24 cellular contexts compared by ENCODE assay signal in the genomic region with DNA sequence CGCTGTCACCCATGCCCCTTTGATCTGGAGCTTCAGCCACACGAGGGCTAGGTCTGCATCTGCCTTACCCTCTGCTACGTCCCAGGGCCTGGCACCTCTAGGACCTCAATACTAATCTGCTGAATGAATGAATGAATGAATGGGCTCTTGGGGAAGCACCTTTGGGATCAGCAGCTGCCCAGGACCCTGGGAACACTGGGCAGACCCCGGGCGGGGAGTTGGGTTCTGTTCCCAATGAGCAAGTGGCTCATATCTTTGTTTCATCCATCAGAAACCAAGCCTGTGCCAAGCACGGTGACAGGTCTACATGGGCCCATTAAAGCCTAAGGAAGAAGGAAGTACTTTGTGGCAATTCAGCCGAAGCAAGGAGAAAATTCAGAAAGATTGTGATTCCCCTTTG. TPM values are rescaled to one million over a fixed set of nuclear protein-coding genes. Genes with fewer than 3 reads are reported as not detected.
"Had no signal": no experiment of that assay in that cellular context is flagged by ENCODE, and none has a peak within 500 bp of the region (broad histone marks: within the 10 kb centered on the region; RNA-seq: fewer than 3 reads in every experiment).

No MANE protein-coding gene starts in this region.

- ATAC-seq: body of pancreas; heart left ventricle; naive thymus-derived CD8-positive, alpha-beta T cell; SK-N-SH treated with all-trans-retinoic acid at 6 μM for 48 hours; stimulated activated effector memory CD8-positive, alpha-beta T cell treated with anti-CD3 and anti-CD28 coated beads, Interleukin-12 subunit alpha, Interleukin-12 subunit beta, amount 100 ng/mL, for 72 hours; T-cell had no signal

- H3K36me3 ChIP-seq: colonic mucosa, heart left ventricle, neutrophil, stomach, upper lobe of left lung had no signal

- H3K27ac ChIP-seq: body of pancreas, colonic mucosa, heart left ventricle, neutrophil, skin epidermis, stomach, testis, upper lobe of left lung had no signal

- H3K4me3 ChIP-seq: body of pancreas, colonic mucosa, heart left ventricle, skin epidermis, stomach, testis, upper lobe of left lung had no signal

- H3K4me3 Mint-ChIP-seq: activated naive CD8-positive, alpha-beta T cell treated with anti-CD3 and anti-CD28 coated beads, Interleukin-2, amount 10 ng/mL, durations not matched to agents 7 days and 5 days; naive thymus-derived CD8-positive, alpha-beta T cell; stimulated activated effector memory CD8-positive, alpha-beta T cell treated with anti-CD3 and anti-CD28 coated beads, Interleukin-12 subunit alpha, Interleukin-12 subunit beta, amount 100 ng/mL, for 72 hours; T-cell had no signal

- H3K27me3 ChIP-seq: body of pancreas, colonic mucosa, testis, upper lobe of left lung had no signal

- H3K27ac Mint-ChIP-seq: activated naive CD8-positive, alpha-beta T cell treated with anti-CD3 and anti-CD28 coated beads, Interleukin-2, amount 10 ng/mL, durations not matched to agents 7 days and 5 days; stimulated activated effector memory CD8-positive, alpha-beta T cell treated with anti-CD3 and anti-CD28 coated beads, Interleukin-12 subunit alpha, Interleukin-12 subunit beta, amount 100 ng/mL, for 72 hours; T-cell had no signal

- H3K9me3 ChIP-seq: body of pancreas, colonic mucosa, heart left ventricle, neutrophil, stomach, testis, upper lobe of left lung had no signal

- H3K36me3 Mint-ChIP-seq: activated naive CD8-positive, alpha-beta T cell treated with anti-CD3 and anti-CD28 coated beads, Interleukin-2, amount 10 ng/mL, durations not matched to agents 7 days and 5 days; naive thymus-derived CD8-positive, alpha-beta T cell; stimulated activated effector memory CD8-positive, alpha-beta T cell treated with anti-CD3 and anti-CD28 coated beads, Interleukin-12 subunit alpha, Interleukin-12 subunit beta, amount 100 ng/mL, for 72 hours; T-cell had no signal

- H3K4me1 ChIP-seq: body of pancreas, colonic mucosa had no signal

- H3K9me3 Mint-ChIP-seq: activated naive CD8-positive, alpha-beta T cell treated with anti-CD3 and anti-CD28 coated beads, Interleukin-2, amount 10 ng/mL, durations not matched to agents 7 days and 5 days; stimulated activated effector memory CD8-positive, alpha-beta T cell treated with anti-CD3 and anti-CD28 coated beads, Interleukin-12 subunit alpha, Interleukin-12 subunit beta, amount 100 ng/mL, for 72 hours; T-cell had no signal

- DNase-seq: activated CD4-positive, alpha-beta T cell treated with anti-CD3 and anti-CD28 coated beads, Interleukin-2, amount 50 U/mL, for 1 hour; activated CD8-positive, alpha-beta memory T cell treated with anti-CD3 and anti-CD28 coated beads, Interleukin-2, amount 50 U/mL, for 4 hours; activated naive CD8-positive, alpha-beta T cell treated with anti-CD3 and anti-CD28 coated beads, Interleukin-2, amount 10 ng/mL, durations not matched to agents 7 days and 5 days; activated T-cell treated with anti-CD3 and anti-CD28 coated beads, Interleukin-2, amount 50 U/mL, for 48 hours; amygdala; body of pancreas; central memory CD4-positive, alpha-beta T cell; colonic mucosa; kidney glomerular epithelial cell; mesenchymal stem cell; naive thymus-derived CD8-positive, alpha-beta T cell; retina; stimulated activated CD4-positive, alpha-beta T cell treated with anti-CD3 and anti-CD28 coated beads, Interleukin-15, amount 100 ng/mL, for 24 hours; stimulated activated CD4-positive, alpha-beta T cell treated with anti-CD3 and anti-CD28 coated beads, Interleukin-2, amount 100 ng/mL, for 48 hours; stomach; T-cell; T-helper 9 cell; testis; upper lobe of left lung had no signal

RNA-seq across cellular contexts. Expression of a gene that starts 41.5 kb away (rescaled TPM):
- total RNA-seq: activated naive CD8-positive, alpha-beta T cell treated with anti-CD3 and anti-CD28 coated beads, Interleukin-2, amount 10 ng/mL, durations not matched to agents 7 days and 5 days; naive thymus-derived CD8-positive, alpha-beta T cell had no signal
- polyA plus RNA-seq: naive thymus-derived CD8-positive, alpha-beta T cell had no signal
